ENCODE assay signal across 15 cellular contexts in genomic region chr2:30335981-30336538, GRCh38.
DNase-seq lines count a peak whose midpoint lies in the region; ATAC-seq, FAIRE-seq and TF ChIP-seq lines count a peak whose summit lies in the region.
"Had no signal": no experiment of that assay in that cellular context is flagged by ENCODE, and none has a peak within 500 bp of the region (broad histone marks: within the 10 kb centered on the region; RNA-seq: fewer than 3 reads in every experiment).

No MANE protein-coding gene starts in this region.

- intact Hi-C loops in CD4-positive, alpha-beta T cell (cut with DNase I, micrococcal nuclease), result loop anchor here (2.0 to 10.0 kb wide), 9 partner anchors 69 to 369 kb away; partner anchors contain the start of genes LCLAT1 (in 2 of the 2) and LBH (in 1 of the 2)
- intact Hi-C loops in activated B cell treated with CpG ODN at 0.5 μM for 24 hours (cut with micrococcal nuclease), result loop anchor here (1.0 to 2.0 kb wide), 8 partner anchors 35 to 371 kb away; partner anchors contain the start of gene LCLAT1
- intact Hi-C loops in lower lobe of right lung (cut with DNase I), result no loop called here

- no peaks in the 10 kb centered on the region for H3K27me3 Mint-ChIP-seq in CD4-positive, alpha-beta T cell
- no peaks in the 10 kb centered on the region for H3K27me3 Mint-ChIP-seq in activated B cell treated with CpG ODN at 0.5 μM for 24 hours

- DNase-seq in CD4-positive, alpha-beta T cell, result no peak
- no peak for DNase-seq in activated B cell treated with CpG ODN at 0.5 μM for 24 hours
- DNase-seq in lower lobe of right lung, result no peak
- no peak for DNase-seq in HTR-8/SVneo (ENCODE audit: insufficient read length, low spot score)
- no peak for DNase-seq in AG08395 (ENCODE audit: low spot score)
- DNase-seq: activated CD4-positive, alpha-beta T cell treated with anti-CD3 and anti-CD28 coated beads for 1 hour; adrenal gland; mucosa of descending colon; NCI-H2107; NK-92 treated with Interleukin-12 subunit alpha and Interleukin-12 subunit beta, amount 100 ng/mL, for 24 hours; SK-N-SH had no signal

- H3K4me3 ChIP-seq in GM08714 (ENCODE audit: low read length) (peak overlapping the region; percentile 46; the same call in 1 of the 2 replicates), lower lobe of right lung (no peak overlapping the region)
- H3K4me3 ChIP-seq: adrenal gland, coronary artery, mucosa of descending colon, suprapubic skin had no signal

- H3K27ac ChIP-seq in CD4-positive, alpha-beta T cell (ENCODE audit: low read depth, low read length), result peak overlapping the region; percentile 54
- peak overlapping the region; percentile 72 for H3K27ac ChIP-seq in lower lobe of right lung
- H3K27ac ChIP-seq: coronary artery, suprapubic skin had no signal

- H3K36me3 Mint-ChIP-seq in CD4-positive, alpha-beta T cell (ENCODE audit: low read depth), result no peaks in the 10 kb centered on the region
- H3K36me3 Mint-ChIP-seq in activated B cell treated with CpG ODN at 0.5 μM for 24 hours (ENCODE audit: low read depth), result no peaks in the 10 kb centered on the region

- no peaks in the 10 kb centered on the region for H3K9me3 ChIP-seq in CD4-positive, alpha-beta T cell (ENCODE audit: control insufficient read depth, low read length)
- H3K9me3 ChIP-seq in lower lobe of right lung, result no peaks in the 10 kb centered on the region
- H3K9me3 ChIP-seq: adrenal gland, mucosa of descending colon, SK-N-SH, suprapubic skin had no signal

- H3K4me1 ChIP-seq in lower lobe of right lung, result peaks cover 30% of the 10 kb centered on the region
- H3K4me1 ChIP-seq: suprapubic skin had no signal

- no peaks in the 10 kb centered on the region for H3K9me3 Mint-ChIP-seq in CD4-positive, alpha-beta T cell
- no peaks in the 10 kb centered on the region for H3K9me3 Mint-ChIP-seq in activated B cell treated with CpG ODN at 0.5 μM for 24 hours

- CTCF ChIA-PET in CD4-positive, alpha-beta T cell (lab: Charles Lee), result interaction anchor here (1.0 to 2.6 kb wide), 5 partner anchors 70 to 171 kb away, joined by 3 to 12 read pairs (median 5); no protein-coding TSS in a partner anchor
- CTCF ChIA-PET in activated B cell treated with CpG ODN at 0.5 μM for 24 hours (lab: Charles Lee), result interaction anchor here (0.7 to 4.6 kb wide), 18 partner anchors 10 to 171 kb away, joined by 3 to 51 read pairs (median 5); partner anchors contain the start of gene LBH

- H3K4me3 Mint-ChIP-seq in CD4-positive, alpha-beta T cell, result peak overlapping the region; percentile 80
- H3K4me3 Mint-ChIP-seq in activated B cell treated with CpG ODN at 0.5 μM for 24 hours, result peak overlapping the region; percentile 76

- TF ChIP-seq CTCF in CD4-positive, alpha-beta T cell (IDR thresholded peaks at IDR 0.05), result no peak
- TF ChIP-seq CTCF in activated B cell treated with CpG ODN at 0.5 μM for 24 hours (IDR thresholded peaks at IDR 0.05) (no peak), lower lobe of right lung (IDR thresholded peaks at IDR 0.05) (no peak)

- no peaks in the 10 kb centered on the region for H3K36me3 ChIP-seq in lower lobe of right lung
- H3K36me3 ChIP-seq: adrenal gland, suprapubic skin had no signal

- POLR2A ChIA-PET in CD4-positive, alpha-beta T cell (lab: Charles Lee), result interaction anchor here (0.8 to 6.3 kb wide), 17 partner anchors 10 to 189 kb away, joined by 3 to 93 read pairs (median 12); partner anchors contain the start of genes LBH, LCLAT1 and YPEL5
- POLR2A ChIA-PET in activated B cell treated with CpG ODN at 0.5 μM for 24 hours (lab: Charles Lee), result interaction anchor here (1.0 to 7.6 kb wide), 17 partner anchors 10 to 190 kb away, joined by 3 to 147 read pairs (median 8); partner anchors contain the start of genes LBH, LCLAT1 and YPEL5

- peak overlapping the region; percentile 98 for H3K27ac Mint-ChIP-seq in CD4-positive, alpha-beta T cell
- H3K27ac Mint-ChIP-seq in activated B cell treated with CpG ODN at 0.5 μM for 24 hours, result peak overlapping the region; percentile 98

- peaks cover 90% of the 10 kb centered on the region for H3K4me1 Mint-ChIP-seq in CD4-positive, alpha-beta T cell (ENCODE audit: low read depth)
- peaks cover 97% of the 10 kb centered on the region for H3K4me1 Mint-ChIP-seq in activated B cell treated with CpG ODN at 0.5 μM for 24 hours

- ATAC-seq in CD4-positive, alpha-beta T cell (ENCODE audit: poor library complexity), result no peak
- ATAC-seq in activated B cell treated with CpG ODN at 0.5 μM for 24 hours (ENCODE audit: low read depth) (no peak), lower lobe of right lung (no peak), HG02870 (IDR thresholded peaks at IDR 0.05; ENCODE audit: unreplicated experiment) (no peak)

- H3K27me3 ChIP-seq in CD4-positive, alpha-beta T cell (ENCODE audit: control insufficient read depth, insufficient read depth, low read length), result no peaks in the 10 kb centered on the region
- H3K27me3 ChIP-seq in lower lobe of right lung (ENCODE audit: low read depth), result no peaks in the 10 kb centered on the region
- H3K27me3 ChIP-seq: adrenal gland, suprapubic skin had no signal

- FAIRE-seq in HTR-8/SVneo (lab: Jason Lieb, UNC), result no peak
